In the genomic region with DNA sequence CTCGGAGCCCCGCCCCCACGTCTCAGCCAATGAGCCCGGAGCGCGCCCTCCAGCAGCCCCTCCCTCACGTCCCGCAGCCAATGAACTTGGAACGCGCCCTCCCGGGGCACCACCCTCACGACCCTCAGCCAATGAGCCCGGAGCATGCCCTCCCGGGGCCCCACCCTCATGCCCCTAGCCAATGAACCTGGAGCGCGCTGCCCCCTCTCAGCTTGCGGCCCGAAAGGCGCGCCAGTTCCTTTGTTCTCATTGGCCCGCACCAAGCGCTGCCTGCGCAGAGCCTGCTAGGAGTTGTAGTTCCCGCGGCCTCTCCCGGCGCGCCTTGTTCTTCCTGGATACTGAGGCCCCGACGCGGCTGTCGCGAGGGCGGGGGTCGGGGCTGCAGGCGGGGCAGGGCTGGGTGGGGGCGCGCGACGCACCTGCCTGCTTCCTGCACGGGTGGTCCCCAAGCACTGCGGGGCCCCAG, we compare ENCODE assay signal across 8 cellular contexts.
DNase-seq lines count a peak whose midpoint lies in the region; ATAC-seq and TF ChIP-seq lines count a peak whose summit lies in the region.

A gene (plus strand): TSS at position 325 of the 466 bp plus-strand sequence. CDS start 339 bp downstream, outside the sequence.

- DNase-seq in GM04504 (ENCODE audit: low read depth), result peak; percentile 99
- peak; percentile 98 for DNase-seq in NCI-H1105 treated with DMSO at 0.1 percent for 48 hours (lab: John Stamatoyannopoulos, UW)
- peak; percentile 99 for DNase-seq in SKM-1 treated with dmso at 0.1 percent for 144 hours (lab: John Stamatoyannopoulos, UW; ENCODE audit: unreplicated experiment)
- DNase-seq in germinal center (ENCODE audit: low spot score), result peak; percentile 99

- H3K27me3 Mint-ChIP-seq in activated naive CD4-positive, alpha-beta T cell treated with anti-CD3 and anti-CD28 coated beads, Interleukin-2, amount 50 U/mL, for 24 hours, result no peaks in the 10 kb centered on the region

- ATAC-seq in HG02678 (IDR thresholded peaks at IDR 0.05; ENCODE audit: unreplicated experiment), result peak; percentile 90

- H3K27ac ChIP-seq in neutrophil (peak within 1 kb of the TSS; percentile 60), subcutaneous abdominal adipose tissue (ENCODE audit: low read depth, low read length) (no peak within 1 kb of the TSS)

- H3K36me3 Mint-ChIP-seq in activated naive CD4-positive, alpha-beta T cell treated with anti-CD3 and anti-CD28 coated beads, Interleukin-2, amount 50 U/mL, for 24 hours, result no peaks in the 10 kb centered on the region

- peaks cover 8% of the 10 kb centered on the region for H3K36me3 ChIP-seq in neutrophil
- H3K36me3 ChIP-seq in subcutaneous abdominal adipose tissue (ENCODE audit: control insufficient read depth in 5 of 5, insufficient read depth in 5 of 5, low read length in 5 of 5), result peaks cover 0 to 17% (median 9%) of the 10 kb centered on the region in 5 donors

- H3K4me3 ChIP-seq in neutrophil (ENCODE audit: low read depth in 1 of 2, low read length in 1 of 2), result peak within 1 kb of the TSS; percentile 73 to 100
- peak within 1 kb of the TSS; percentile 54 to 85 (median 81) for H3K4me3 ChIP-seq in subcutaneous abdominal adipose tissue (ENCODE audit: low read depth in 1 of 5, low read length in 5 of 5)

- no peaks in the 10 kb centered on the region for H3K9me3 ChIP-seq in neutrophil
- no peaks in the 10 kb centered on the region for H3K9me3 ChIP-seq in subcutaneous abdominal adipose tissue (ENCODE audit: control insufficient read depth in 5 of 5, low read length in 5 of 5)

- H3K9me3 Mint-ChIP-seq in activated naive CD4-positive, alpha-beta T cell treated with anti-CD3 and anti-CD28 coated beads, Interleukin-2, amount 50 U/mL, for 24 hours, result no peaks in the 10 kb centered on the region

- peak within 1 kb of the TSS in 4 of 5 donors; percentile 72 to 85 (median 74) for H3K9ac ChIP-seq in subcutaneous abdominal adipose tissue (ENCODE audit: low read length in 5 of 5)

- peaks cover 25 to 26% of the 10 kb centered on the region in 2 experiments for H3K4me1 ChIP-seq in neutrophil (ENCODE audit: control insufficient read depth in 1 of 2, insufficient read depth in 1 of 2, low read depth in 1 of 2, low read length in 1 of 2)
- peaks cover 6 to 35% (median 31%) of the 10 kb centered on the region in 5 donors for H3K4me1 ChIP-seq in subcutaneous abdominal adipose tissue (ENCODE audit: control insufficient read depth in 5 of 5, insufficient read depth in 5 of 5, low read length in 5 of 5)

- H3K27ac Mint-ChIP-seq in activated naive CD4-positive, alpha-beta T cell treated with anti-CD3 and anti-CD28 coated beads, Interleukin-2, amount 50 U/mL, for 24 hours, result peak within 1 kb of the TSS; percentile 68

- H3K4me3 Mint-ChIP-seq in activated naive CD4-positive, alpha-beta T cell treated with anti-CD3 and anti-CD28 coated beads, Interleukin-2, amount 50 U/mL, for 24 hours, result peak within 1 kb of the TSS; percentile 88

- H3K27me3 ChIP-seq in neutrophil (no peaks in the 10 kb centered on the region), subcutaneous abdominal adipose tissue (ENCODE audit: control insufficient read depth in 5 of 5, insufficient read depth in 4 of 5, low read length in 5 of 5) (peaks cover 0 to 2% (median 0%) of the 10 kb centered on the region in 5 donors)

- peak; percentile 49 for TF ChIP-seq CTCF in neutrophil (IDR thresholded peaks at IDR 0.05)

- H3K4me1 Mint-ChIP-seq in activated naive CD4-positive, alpha-beta T cell treated with anti-CD3 and anti-CD28 coated beads, Interleukin-2, amount 50 U/mL, for 24 hours, result peaks cover 13% of the 10 kb centered on the region
